ENCODE assay signal across 8 cellular contexts in genomic region chr1:202315576-202316168, GRCh38. TPM values are rescaled to one million over a fixed set of nuclear protein-coding genes. Genes with fewer than 3 reads are reported as not detected.
DNase-seq lines count a peak whose midpoint lies in the region; ATAC-seq and TF ChIP-seq lines count a peak whose summit lies in the region.

No MANE protein-coding gene starts in this region.

- no peaks in the 10 kb centered on the region for H3K36me3 ChIP-seq in DND-41 (ENCODE audit: insufficient read depth, low read length)

- no peaks in the 10 kb centered on the region for H3K9me3 Mint-ChIP-seq in endothelial cell (ENCODE audit: unreplicated experiment)

- no peaks in the 10 kb centered on the region for H3K4me1 ChIP-seq in DND-41 (ENCODE audit: insufficient read depth, low read length)

- H3K9ac ChIP-seq in DND-41 (ENCODE audit: low read depth, low read length): no peak overlapping the region

- H3K36me3 Mint-ChIP-seq in endothelial cell (ENCODE audit: low read depth, unreplicated experiment): no peaks in the 10 kb centered on the region

- H3K9me3 ChIP-seq in DND-41 (ENCODE audit: insufficient read depth, low read length, severe bottlenecking): no peaks in the 10 kb centered on the region

- peaks cover 14% of the 10 kb centered on the region for H3K4me1 Mint-ChIP-seq in endothelial cell (ENCODE audit: unreplicated experiment)

- peaks cover 5% of the 10 kb centered on the region for H3K27me3 Mint-ChIP-seq in endothelial cell (ENCODE audit: unreplicated experiment)

- H3K4me2 ChIP-seq in DND-41 (ENCODE audit: insufficient read depth, low read length): no peak overlapping the region

- peak; percentile 97 for ATAC-seq in DND-41 (ENCODE audit: insufficient read depth, low read depth)
- ATAC-seq in HG03442 (IDR thresholded peaks at IDR 0.05; ENCODE audit: unreplicated experiment): no peak

- peaks cover 5% of the 10 kb centered on the region for H3K27me3 ChIP-seq in DND-41 (ENCODE audit: insufficient read depth, low read length, poor library complexity)

- H3K4me3 ChIP-seq in DND-41 (ENCODE audit: low read depth in 1 of 2, low read length in 2 of 2): no peak overlapping the region

- peak; percentile 78 for DNase-seq in DND-41
- peak; percentile 62 for DNase-seq in HT1080 (ENCODE audit: low read depth)
- DNase-seq in NOMO-1 treated with DMSO at 0.1 percent for 48 hours (lab: John Stamatoyannopoulos, UW; ENCODE audit: unreplicated experiment): peak; percentile 61
- peak; percentile 48 to 51 for DNase-seq in activated CD8-positive, alpha-beta memory T cell treated with anti-CD3 and anti-CD28 coated beads for 4 hours (ENCODE audit: low read depth in 2 of 2)
- peak; percentile 87 for DNase-seq in endothelial cell (ENCODE audit: low spot score)
- peak; percentile 61 for DNase-seq in midbrain (lab: John Stamatoyannopoulos, UW)
- DNase-seq in stimulated activated CD8-positive, alpha-beta memory T cell treated with anti-CD3 and anti-CD28 coated beads, Interleukin-4, amount 100 ng/mL, for 1 hour (ENCODE audit: low read depth in 2 of 2, low spot score in 1 of 2): peak; percentile 38 to 60

- no peaks in the 10 kb centered on the region for H3K79me2 ChIP-seq in DND-41 (ENCODE audit: insufficient read depth, low read length)

- H3K4me3 Mint-ChIP-seq in endothelial cell (ENCODE audit: unreplicated experiment): no peak overlapping the region

- no peaks in the 10 kb centered on the region; the same call in 1 of the 2 replicates for H4K20me1 ChIP-seq in DND-41 (ENCODE audit: insufficient read depth, low read length)

- no peak overlapping the region for H2AFZ ChIP-seq in DND-41 (ENCODE audit: low read depth, low read length)

- H3K27ac Mint-ChIP-seq in endothelial cell (ENCODE audit: unreplicated experiment): no peak overlapping the region

- peak; percentile 97 for TF ChIP-seq CTCF in DND-41 (IDR thresholded peaks at IDR 0.05; ENCODE audit: borderline replicate concordance, extremely low read depth, low read length, poor library complexity, severe bottlenecking)
- peak; percentile 82 for TF ChIP-seq CTCF in endothelial cell (IDR thresholded peaks at IDR 0.05; ENCODE audit: unreplicated experiment)

- no peak overlapping the region for H3K27ac ChIP-seq in DND-41 (ENCODE audit: low read length)

RNA-seq across cellular contexts. Expression of gene UBE2T, which starts 26.1 kb away (rescaled TPM):
- total RNA-seq in HT1080 (2014; rRNA removed; shearing (Covaris generic)): 96.9 and 97.2 TPM in 2 replicates
- polyA plus RNA-seq in HT1080 (2015; cell fraction: cytosol; rRNA removed): 95.3 and 111 TPM in 2 replicates
- polyA plus RNA-seq in HT1080 (2015; cell fraction: nucleus; rRNA removed): 68.7 and 79.0 TPM in 2 replicates
- 10.4 TPM for total RNA-seq in endothelial cell (ENCODE audit: unreplicated experiment)

RNA-seq across cellular contexts. Expression of gene PPP1R12B, which starts 32.8 kb away (rescaled TPM):
- total RNA-seq in HT1080 (2014; rRNA removed; shearing (Covaris generic)): 1.2 and 3.7 TPM in 2 replicates
- polyA plus RNA-seq in HT1080 (2015; cell fraction: cytosol; rRNA removed): 0.81 and 1.7 TPM in 2 replicates
- polyA plus RNA-seq in HT1080 (2015; cell fraction: nucleus; rRNA removed): 7.5 and 19.4 TPM in 2 replicates
- 7.2 TPM for total RNA-seq in endothelial cell (ENCODE audit: unreplicated experiment)
